In genomic region chr7:80372415-80372814, GRCh38 we compare ENCODE assay signal across 21 cellular contexts.
A peak's percentile ranks its signal among the peaks of the same experiment; 100 is the strongest.
DNase-seq lines count a peak whose midpoint lies in the region; ATAC-seq and TF ChIP-seq lines count a peak whose summit lies in the region.
"Had no signal": no experiment of that assay in that cellular context is flagged by ENCODE, and none has a peak within 500 bp of the region (broad histone marks: within the 10 kb centered on the region; RNA-seq: fewer than 3 reads in every experiment).

No MANE protein-coding gene starts in this region.

- H3K4me3 Mint-ChIP-seq in stimulated activated effector memory CD8-positive, alpha-beta T cell treated with anti-CD3 and anti-CD28 coated beads, Interleukin-12 subunit alpha, Interleukin-12 subunit beta, amount 100 ng/mL, for 72 hours = no peak overlapping the region
- H3K4me3 Mint-ChIP-seq: activated CD8-positive, alpha-beta T cell treated with anti-CD3 and anti-CD28 coated beads for 36 hours; activated naive CD8-positive, alpha-beta T cell treated with anti-CD3 and anti-CD28 coated beads for 36 hours; activated T-cell treated with anti-CD3 and anti-CD28 coated beads, Interleukin-2, amount 50 U/mL, for 72 hours had no signal

- TF ChIP-seq CTCF in fibroblast of lung (conservative IDR thresholded peaks at IDR 0.05 in 1 of 2, IDR thresholded peaks at IDR 0.05 in 1 of 2; ENCODE audit: low read depth in 1 of 2, low read length in 2 of 2) = no peak

- H2BK5ac ChIP-seq in trophoblast cell (ENCODE audit: low read depth, low read length, poor library complexity) = no peak overlapping the region

- H3K36me3 Mint-ChIP-seq in stimulated activated effector memory CD8-positive, alpha-beta T cell treated with anti-CD3 and anti-CD28 coated beads, Interleukin-12 subunit alpha, Interleukin-12 subunit beta, amount 100 ng/mL, for 72 hours = no peaks in the 10 kb centered on the region
- H3K36me3 Mint-ChIP-seq: activated naive CD8-positive, alpha-beta T cell treated with anti-CD3 and anti-CD28 coated beads for 36 hours had no signal

- peaks cover 21% of the 10 kb centered on the region for H3K9me3 Mint-ChIP-seq in stimulated activated effector memory CD8-positive, alpha-beta T cell treated with anti-CD3 and anti-CD28 coated beads, Interleukin-12 subunit alpha, Interleukin-12 subunit beta, amount 100 ng/mL, for 72 hours

- ATAC-seq in stimulated activated effector memory CD8-positive, alpha-beta T cell treated with anti-CD3 and anti-CD28 coated beads, Interleukin-12 subunit alpha, Interleukin-12 subunit beta, amount 100 ng/mL, for 72 hours = no peak
- ATAC-seq: activated CD8-positive, alpha-beta T cell treated with anti-CD3 and anti-CD28 coated beads for 36 hours; activated T-cell treated with anti-CD3 and anti-CD28 coated beads, Interleukin-2, amount 50 U/mL, for 72 hours had no signal

- H3K23ac ChIP-seq in trophoblast cell (ENCODE audit: low read length) = no peak overlapping the region

- H3K4me1 ChIP-seq in fibroblast of lung (ENCODE audit: control insufficient read depth, extremely low read depth, insufficient read depth, low read length) (no peaks in the 10 kb centered on the region), trophoblast cell (ENCODE audit: control insufficient read depth in 1 of 2, insufficient read depth in 2 of 2, low read length in 2 of 2) (no peaks in the 10 kb centered on the region)
- H3K4me1 ChIP-seq: left ventricle myocardium inferior had no signal

- H3K36me3 ChIP-seq in fibroblast of lung (ENCODE audit: control insufficient read depth, insufficient read depth, low read length) (no peaks in the 10 kb centered on the region), trophoblast cell (ENCODE audit: control insufficient read depth in 1 of 2, insufficient read depth in 2 of 2, low read length in 2 of 2) (no peaks in the 10 kb centered on the region)
- H3K36me3 ChIP-seq: left ventricle myocardium inferior, thoracic aorta had no signal

- H3K27ac ChIP-seq in fibroblast of lung (ENCODE audit: insufficient read depth, low read length) = no peak overlapping the region
- H3K27ac ChIP-seq in trophoblast cell (ENCODE audit: low read depth, low read length) = no peak overlapping the region
- H3K27ac ChIP-seq: C4-2B, left ventricle myocardium inferior, thoracic aorta, VCaP had no signal

- no peaks in the 10 kb centered on the region for H3K79me2 ChIP-seq in fibroblast of lung (ENCODE audit: control insufficient read depth, insufficient read depth, low read length)
- H3K79me2 ChIP-seq in trophoblast cell (ENCODE audit: control insufficient read depth, insufficient read depth, low read length, poor library complexity) = no peaks in the 10 kb centered on the region

- H3K27ac Mint-ChIP-seq in stimulated activated effector memory CD8-positive, alpha-beta T cell treated with anti-CD3 and anti-CD28 coated beads, Interleukin-12 subunit alpha, Interleukin-12 subunit beta, amount 100 ng/mL, for 72 hours = no peak overlapping the region
- H3K27ac Mint-ChIP-seq: activated CD8-positive, alpha-beta T cell treated with anti-CD3 and anti-CD28 coated beads for 36 hours; activated naive CD8-positive, alpha-beta T cell treated with anti-CD3 and anti-CD28 coated beads for 36 hours; activated T-cell treated with anti-CD3 and anti-CD28 coated beads, Interleukin-2, amount 50 U/mL, for 72 hours had no signal

- no peak overlapping the region for H4K8ac ChIP-seq in trophoblast cell (ENCODE audit: low read depth, low read length)

- no peak overlapping the region for H4K91ac ChIP-seq in trophoblast cell (ENCODE audit: low read depth, low read length)

- H2BK12ac ChIP-seq in trophoblast cell (ENCODE audit: low read length) = no peak overlapping the region

- H3K4me1 Mint-ChIP-seq in stimulated activated effector memory CD8-positive, alpha-beta T cell treated with anti-CD3 and anti-CD28 coated beads, Interleukin-12 subunit alpha, Interleukin-12 subunit beta, amount 100 ng/mL, for 72 hours = no peaks in the 10 kb centered on the region
- H3K4me1 Mint-ChIP-seq: activated naive CD8-positive, alpha-beta T cell treated with anti-CD3 and anti-CD28 coated beads for 36 hours had no signal

- H3K4me2 ChIP-seq in fibroblast of lung (ENCODE audit: extremely low read depth, insufficient read depth, low read length) = no peak overlapping the region
- H3K4me2 ChIP-seq in trophoblast cell (ENCODE audit: low read length) = no peak overlapping the region

- H3K79me1 ChIP-seq in trophoblast cell (ENCODE audit: low read length) = peaks cover 1% of the 10 kb centered on the region

- H4K12ac ChIP-seq in trophoblast cell (ENCODE audit: low read depth, low read length) = no peak overlapping the region

- no peak overlapping the region for H3K4ac ChIP-seq in trophoblast cell (ENCODE audit: low read depth, low read length)

- H3K9me3 ChIP-seq in fibroblast of lung (ENCODE audit: control insufficient read depth, insufficient read depth, low read depth, low read length) (no peaks in the 10 kb centered on the region), trophoblast cell (ENCODE audit: insufficient read depth, low read depth, low read length) (no peaks in the 10 kb centered on the region)
- H3K9me3 ChIP-seq: thoracic aorta had no signal

- H3K4me3 ChIP-seq in fibroblast of lung (replicated peaks in 1 of 4; ENCODE audit: control extremely low read depth in 1 of 4, insufficient read depth in 1 of 4, low read depth in 3 of 4, low read length in 4 of 4) (no peak overlapping the region), trophoblast cell (ENCODE audit: low read depth, low read length) (no peak overlapping the region)
- H3K4me3 ChIP-seq: left ventricle myocardium inferior, thoracic aorta had no signal

- DNase-seq in EH (ENCODE audit: low read depth) (peak; percentile 84), M059J (ENCODE audit: low read depth) (peak; percentile 30), fibroblast of lung (ENCODE audit: low read depth in 2 of 2) (peak; percentile 20 to 79), trophoblast cell (peak; percentile 20 to 92), kidney glomerular epithelial cell (lab: John Stamatoyannopoulos, UW) (no peak), NCI-H2196 treated with DMSO at 0.1 percent for 48 hours (lab: John Stamatoyannopoulos, UW; ENCODE audit: unreplicated experiment) (no peak)
- DNase-seq in activated effector memory CD4-positive, alpha-beta T cell treated with Interleukin-2 at 50 U/mL for 16 hours = no peak
- DNase-seq in stimulated activated effector memory CD8-positive, alpha-beta T cell treated with anti-CD3 and anti-CD28 coated beads, Interleukin-12 subunit alpha, Interleukin-12 subunit beta, amount 100 ng/mL, for 72 hours (ENCODE audit: low spot score in 2 of 2) = no peak
- DNase-seq: activated CD8-positive, alpha-beta T cell treated with anti-CD3 and anti-CD28 coated beads for 36 hours; activated naive CD8-positive, alpha-beta T cell treated with anti-CD3 and anti-CD28 coated beads for 36 hours; activated T-cell treated with anti-CD3 and anti-CD28 coated beads, Interleukin-2, amount 50 U/mL, for 72 hours; caudate nucleus; DMS 273 treated with DMSO at 0.1 percent for 48 hours; effector memory CD4-positive, alpha-beta T cell; left ventricle myocardium inferior; NCI-H1436 treated with DMSO at 0.1 percent for 48 hours; NCI-H446; small intestine had no signal

- no peak overlapping the region for H3K14ac ChIP-seq in trophoblast cell (ENCODE audit: low read length)

- no peak overlapping the region for H3K18ac ChIP-seq in trophoblast cell (ENCODE audit: low read length)

- H2BK120ac ChIP-seq in trophoblast cell (ENCODE audit: insufficient read depth, low read length, poor library complexity) = no peak overlapping the region

- no peak overlapping the region for H2AK5ac ChIP-seq in trophoblast cell (ENCODE audit: low read length)

- no peaks in the 10 kb centered on the region for H4K20me1 ChIP-seq in fibroblast of lung (ENCODE audit: control insufficient read depth, extremely low read depth, insufficient read depth, low read length)

- no peaks in the 10 kb centered on the region for H3K27me3 ChIP-seq in fibroblast of lung (ENCODE audit: control insufficient read depth, insufficient read depth, low read length)
- no peaks in the 10 kb centered on the region for H3K27me3 ChIP-seq in trophoblast cell (ENCODE audit: insufficient read depth, low read length)

- no peak overlapping the region for H2AFZ ChIP-seq in fibroblast of lung (ENCODE audit: low read length)
- H2AFZ ChIP-seq in trophoblast cell (ENCODE audit: insufficient read depth, low read length, poor library complexity) = no peak overlapping the region

- WGBS in trophoblast cell (ENCODE audit: extremely low coverage, insufficient coverage, insufficient read length) = no CpG with 5 or more reads among the region's 2 CpGs

- H3K9ac ChIP-seq in fibroblast of lung (ENCODE audit: insufficient read depth, low read length) = no peak overlapping the region
- no peak overlapping the region for H3K9ac ChIP-seq in trophoblast cell (ENCODE audit: low read length)

Comparison
In these comparisons a context has a peak if more than half of its experiments do, and no peak if none do; other contexts are left out.
1. DNase-seq: peak in EH (single experiment), M059J (single experiment), fibroblast of lung (2 of 2) and trophoblast cell (2 of 2); none in activated effector memory CD4-positive, alpha-beta T cell treated with Interleukin-2 at 50 U/mL for 16 hours (single experiment), kidney glomerular epithelial cell (single experiment), stimulated activated effector memory CD8-positive, alpha-beta T cell treated with anti-CD3 and anti-CD28 coated beads, Interleukin-12 subunit alpha, Interleukin-12 subunit beta, amount 100 ng/mL, for 72 hours (0 of 2) and NCI-H2196 treated with DMSO at 0.1 percent for 48 hours (single experiment).